In the genomic region with DNA sequence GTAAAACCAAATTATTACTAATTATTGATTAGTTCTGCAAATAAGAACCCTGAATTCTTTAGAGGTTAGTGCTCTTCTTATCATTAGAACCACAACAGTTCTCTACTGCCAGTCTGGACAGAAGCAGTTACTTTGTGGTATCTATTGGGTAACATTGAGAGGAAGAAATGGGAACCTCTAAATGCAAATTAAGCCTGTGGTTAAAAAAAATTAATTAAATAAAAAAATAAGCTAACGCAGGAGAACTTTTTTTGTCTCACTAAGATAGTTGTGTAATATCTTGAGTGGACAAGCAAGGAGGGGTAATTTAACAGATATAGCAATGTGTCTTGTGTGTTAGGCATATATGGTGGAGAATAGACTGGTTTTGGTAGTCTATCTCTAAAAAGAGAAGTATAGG, we compare ENCODE assay signal across 17 cellular contexts. TPM values are rescaled to one million over a fixed set of nuclear protein-coding genes. Genes with fewer than 3 reads are reported as not detected.
A peak's percentile ranks its signal among the peaks of the same experiment; 100 is the strongest.
DNase-seq lines count a peak whose midpoint lies in the region; ATAC-seq and TF ChIP-seq lines count a peak whose summit lies in the region.
"Had no signal": no experiment of that assay in that cellular context is flagged by ENCODE, and none has a peak within 500 bp of the region (broad histone marks: within the 10 kb centered on the region; RNA-seq: fewer than 3 reads in every experiment).

No MANE protein-coding gene starts in this region.

- TF ChIP-seq CTCF in GM12865 (IDR thresholded peaks at IDR 0.05; ENCODE audit: insufficient read depth, low read depth, low read length, missing control alignments), result no peak
- TF ChIP-seq CTCF in lower lobe of right lung (IDR thresholded peaks at IDR 0.05), result no peak
- TF ChIP-seq CTCF in thyroid gland (IDR thresholded peaks at IDR 0.05), result no peak

- H3K27ac ChIP-seq in lower lobe of right lung (no peak overlapping the region), aorta (ENCODE audit: low read depth in 1 of 2, low read length in 2 of 2) (no peak overlapping the region), thyroid gland (no peak overlapping the region)
- H3K27ac ChIP-seq: parathyroid adenoma, SK-N-MC had no signal

- ATAC-seq in HG03378 (IDR thresholded peaks at IDR 0.05; ENCODE audit: unreplicated experiment) (peak; percentile 65), lower lobe of right lung (peak; percentile 50 to 69), GM19351 (IDR thresholded peaks at IDR 0.05; ENCODE audit: unreplicated experiment) (no peak), aorta (ENCODE audit: low FRiP score) (no peak)
- ATAC-seq: left colon had no signal

- no peaks in the 10 kb centered on the region for H3K9me3 ChIP-seq in lower lobe of right lung
- H3K9me3 ChIP-seq in aorta (ENCODE audit: control insufficient read depth, low read length), result no peaks in the 10 kb centered on the region
- no peaks in the 10 kb centered on the region for H3K9me3 ChIP-seq in thyroid gland

- WGBS in aorta, 2 donors, result 75 to 78% methylated on average over 1 of the region's 1 CpG
- 70 to 89% methylated on average over 1 of the region's 1 CpG for WGBS in thyroid gland, 2 donors

- H3K36me3 ChIP-seq in lower lobe of right lung (no peaks in the 10 kb centered on the region), aorta (ENCODE audit: control insufficient read depth in 1 of 2, insufficient read depth in 2 of 2, low read length in 1 of 2) (no peaks in the 10 kb centered on the region), thyroid gland (no peaks in the 10 kb centered on the region)

- TF ChIP-seq POLR2A in thyroid gland (IDR thresholded peaks at IDR 0.05), result no peak

- peak; percentile 18 for DNase-seq in GM12865 (ENCODE audit: low read depth)
- DNase-seq in SIG-M5 (lab: John Stamatoyannopoulos, UW), result peak; percentile 92
- no peak for DNase-seq in lower lobe of right lung
- DNase-seq in iPS-NIHi7 (ENCODE audit: extremely low spot score), result no peak
- no peak for DNase-seq in aorta
- DNase-seq in thyroid gland, result no peak
- DNase-seq: activated CD4-positive, alpha-beta T cell treated with anti-CD3 and anti-CD28 coated beads, Interleukin-2, amount 50 U/mL, for 48 hours; effector memory CD4-positive, alpha-beta T cell; HCEC 1CT; left colon; NCI-H1436; NCI-H2227 treated with DMSO at 0.1 percent for 48 hours; NK-92 treated with Interleukin-12 subunit alpha and Interleukin-12 subunit beta, amount 100 ng/mL, for 24 hours had no signal

- H3K4me3 ChIP-seq in GM12865 (ENCODE audit: low read depth, low read length) (no peak overlapping the region), lower lobe of right lung (no peak overlapping the region), aorta (ENCODE audit: low read length in 2 of 2) (no peak overlapping the region), thyroid gland (replicated peaks in 1 of 3) (no peak overlapping the region)
- H3K4me3 ChIP-seq: SK-N-MC had no signal

- no peaks in the 10 kb centered on the region for H3K27me3 ChIP-seq in lower lobe of right lung (ENCODE audit: low read depth)
- H3K27me3 ChIP-seq in aorta (ENCODE audit: control insufficient read depth in 1 of 2, insufficient read depth in 2 of 2, low read length in 1 of 2), result no peaks in the 10 kb centered on the region
- H3K27me3 ChIP-seq in thyroid gland, result no peaks in the 10 kb centered on the region

- H3K4me1 ChIP-seq in lower lobe of right lung (peaks cover 13% of the 10 kb centered on the region), aorta (ENCODE audit: control insufficient read depth in 1 of 2, insufficient read depth in 2 of 2, low read length in 2 of 2) (no peaks in the 10 kb centered on the region), thyroid gland (no peaks in the 10 kb centered on the region)
- H3K4me1 ChIP-seq: parathyroid adenoma had no signal

- intact Hi-C loops in lower lobe of right lung (cut with DNase I) (no loop called here), aorta (cut with DNase I) (no loop called here), thyroid gland (cut with DNase I) (no loop called here)

RNA-seq across cellular contexts. Expression of a gene that starts 32.9 kb away (rescaled TPM):
- total RNA-seq in lower lobe of right lung, result 37.3 TPM
- 10 to 100 TPM; 40.3 to 40.9 TPM for total RNA-seq in aorta
- polyA plus RNA-seq in aorta, result 1 to 10 TPM; 2.0 to 3.2 TPM
- total RNA-seq in thyroid gland, result 10 to 100 TPM; 27.4 to 40.5 (median 32.4) TPM

Comparison
In these comparisons a context has a peak if more than half of its experiments do, and no peak if none do; other contexts are left out.
1. DNase-seq: peak in GM12865 (single experiment) and SIG-M5 (single experiment); none in lower lobe of right lung (single experiment), iPS-NIHi7 (single experiment), aorta (0 of 2) and thyroid gland (0 of 2).
2. ATAC-seq: peak in HG03378 (single experiment) and lower lobe of right lung (2 of 2); none in GM19351 (single experiment) and aorta (single experiment).